In genomic region chr15:101176625-101177024, GRCh38 we compare ENCODE assay signal across 14 cellular contexts.
A peak's percentile ranks its signal among the peaks of the same experiment; 100 is the strongest.
DNase-seq lines count a peak whose midpoint lies in the region; ATAC-seq and TF ChIP-seq lines count a peak whose summit lies in the region.
"Had no signal": no experiment of that assay in that cellular context is flagged by ENCODE, and none has a peak within 500 bp of the region (broad histone marks: within the 10 kb centered on the region; RNA-seq: fewer than 3 reads in every experiment).

No MANE protein-coding gene starts in this region.

- TF ChIP-seq CTCF in MCF 10A (IDR thresholded peaks at IDR 0.05; ENCODE audit: unreplicated experiment) (no peak), breast epithelium (IDR thresholded peaks at IDR 0.05) (no peak), chondrocyte (IDR thresholded peaks at IDR 0.05) (no peak), upper lobe of right lung (IDR thresholded peaks at IDR 0.05) (no peak)

- peak overlapping the region; percentile 46 for H3K27ac Mint-ChIP-seq in MCF 10A (ENCODE audit: low read depth, unreplicated experiment)
- H3K27ac Mint-ChIP-seq in chondrocyte (ENCODE audit: unreplicated experiment) = peak overlapping the region; percentile 14
- H3K27ac Mint-ChIP-seq in CD4-positive, alpha-beta memory T cell = peak overlapping the region in 1 of 7 donors; percentile 13

- H3K9me3 ChIP-seq in breast epithelium (no peaks in the 10 kb centered on the region), upper lobe of right lung (no peaks in the 10 kb centered on the region)
- H3K9me3 ChIP-seq in CD4-positive, alpha-beta memory T cell (ENCODE audit: control insufficient read depth in 1 of 2, low read length in 2 of 2) = no peaks in the 10 kb centered on the region
- H3K9me3 ChIP-seq: body of pancreas, tibial nerve had no signal

- H3K27ac ChIP-seq in breast epithelium (peak overlapping the region in 1 of 2 donors; percentile 63), upper lobe of right lung (peak overlapping the region; percentile 58)
- H3K27ac ChIP-seq in CD4-positive, alpha-beta memory T cell (ENCODE audit: low read depth, low read length) = no peak overlapping the region

- H3K4me1 ChIP-seq in breast epithelium = peaks cover 0 to 10% of the 10 kb centered on the region in 2 donors
- peaks cover 38% of the 10 kb centered on the region for H3K4me1 ChIP-seq in upper lobe of right lung
- H3K4me1 ChIP-seq in CD4-positive, alpha-beta memory T cell (ENCODE audit: insufficient read depth, low read length) = no peaks in the 10 kb centered on the region
- H3K4me1 ChIP-seq: body of pancreas had no signal

- DNase-seq in MCF 10A (ENCODE audit: unreplicated experiment) (peak; percentile 46), breast epithelium (ENCODE audit: low spot score in 2 of 2) (no peak), chondrocyte (ENCODE audit: low spot score) (no peak), left lobe of liver (ENCODE audit: low spot score) (no peak), upper lobe of right lung (no peak), GOT3 (lab: John Stamatoyannopoulos, UW) (no peak), DMS 273 (lab: John Stamatoyannopoulos, UW; ENCODE audit: unreplicated experiment) (no peak)
- DNase-seq in CD4-positive, alpha-beta memory T cell = no peak
- DNase-seq: hypothalamus; naive thymus-derived CD8-positive, alpha-beta T cell; stimulated activated CD4-positive, alpha-beta T cell treated with anti-CD3 and anti-CD28 coated beads, Interleukin-4, amount 100 ng/mL, for 1 hour had no signal

- peaks cover 31% of the 10 kb centered on the region for H3K36me3 Mint-ChIP-seq in MCF 10A (ENCODE audit: insufficient read depth, unreplicated experiment)
- peaks cover 35% of the 10 kb centered on the region for H3K36me3 Mint-ChIP-seq in chondrocyte (ENCODE audit: low read depth)
- H3K36me3 Mint-ChIP-seq in CD4-positive, alpha-beta memory T cell = peaks cover 26 to 34% of the 10 kb centered on the region in 2 donors

- H3K4me3 ChIP-seq in breast epithelium (no peak overlapping the region), upper lobe of right lung (no peak overlapping the region)
- no peak overlapping the region for H3K4me3 ChIP-seq in CD4-positive, alpha-beta memory T cell (ENCODE audit: low read length in 2 of 2)
- H3K4me3 ChIP-seq: body of pancreas, tibial nerve had no signal

- H3K27me3 ChIP-seq in breast epithelium = no peaks in the 10 kb centered on the region
- no peaks in the 10 kb centered on the region for H3K27me3 ChIP-seq in upper lobe of right lung
- H3K27me3 ChIP-seq in CD4-positive, alpha-beta memory T cell (ENCODE audit: insufficient read depth, low read length) = no peaks in the 10 kb centered on the region
- H3K27me3 ChIP-seq: body of pancreas, tibial nerve had no signal

- CTCF ChIA-PET in MCF 10A (lab: Yijun Ruan, JAX) = interaction anchor here (0.6 to 0.8 kb wide), 2 partner anchors 16 to 75 kb away, joined by 4 to 6 read pairs; partner anchors contain the start of gene CHSY1
- CTCF ChIA-PET in CD4-positive, alpha-beta memory T cell (lab: Charles Lee; ENCODE audit: partially characterized antibody) = no interaction called here

- TF ChIP-seq POLR2A in breast epithelium (IDR thresholded peaks at IDR 0.05) = no peak

- ATAC-seq in left lobe of liver = peak; percentile 39
- ATAC-seq in upper lobe of right lung = no peak
- ATAC-seq: body of pancreas; naive thymus-derived CD8-positive, alpha-beta T cell; SK-N-SH treated with all-trans-retinoic acid at 6 μM for 48 hours had no signal

- POLR2A ChIA-PET in MCF 10A (lab: Yijun Ruan, JAX) = interaction anchor here (1.6 kb wide), 1 partner anchor 49 kb away, joined by 4 read pairs; no protein-coding TSS in a partner anchor
- POLR2A ChIA-PET in CD4-positive, alpha-beta memory T cell (lab: Charles Lee; ENCODE audit: partially characterized antibody) = no interaction called here

- H3K36me3 ChIP-seq in breast epithelium (no peaks in the 10 kb centered on the region), upper lobe of right lung (peaks cover 15% of the 10 kb centered on the region)
- H3K36me3 ChIP-seq in CD4-positive, alpha-beta memory T cell (ENCODE audit: insufficient read depth, low read length) = no peaks in the 10 kb centered on the region

- no TSS peak for BruUV-seq in MCF 10A (replicated peaks; lab: Mats Ljungman, UMichigan)

- no peaks in the 10 kb centered on the region for H3K9me3 Mint-ChIP-seq in MCF 10A (ENCODE audit: unreplicated experiment)
- no peaks in the 10 kb centered on the region for H3K9me3 Mint-ChIP-seq in chondrocyte (ENCODE audit: low read depth)
- H3K9me3 Mint-ChIP-seq in CD4-positive, alpha-beta memory T cell = no peaks in the 10 kb centered on the region
- H3K9me3 Mint-ChIP-seq: naive thymus-derived CD8-positive, alpha-beta T cell had no signal

- H3K27me3 Mint-ChIP-seq in MCF 10A (ENCODE audit: insufficient read depth, unreplicated experiment) (no peaks in the 10 kb centered on the region), chondrocyte (ENCODE audit: low read depth) (no peaks in the 10 kb centered on the region)
- no peaks in the 10 kb centered on the region for H3K27me3 Mint-ChIP-seq in CD4-positive, alpha-beta memory T cell
- H3K27me3 Mint-ChIP-seq: naive thymus-derived CD8-positive, alpha-beta T cell had no signal

- no peak overlapping the region for H3K4me3 Mint-ChIP-seq in MCF 10A (ENCODE audit: unreplicated experiment)
- H3K4me3 Mint-ChIP-seq in chondrocyte (ENCODE audit: unreplicated experiment) = no peak overlapping the region
- H3K4me3 Mint-ChIP-seq in CD4-positive, alpha-beta memory T cell = no peak overlapping the region
- H3K4me3 Mint-ChIP-seq: naive thymus-derived CD8-positive, alpha-beta T cell had no signal

- H3K4me1 Mint-ChIP-seq in MCF 10A (ENCODE audit: insufficient read depth, unreplicated experiment) = no peaks in the 10 kb centered on the region
- peaks cover 27% of the 10 kb centered on the region for H3K4me1 Mint-ChIP-seq in chondrocyte (ENCODE audit: low read depth)
- H3K4me1 Mint-ChIP-seq in CD4-positive, alpha-beta memory T cell = peaks cover 2 to 10% (median 4%) of the 10 kb centered on the region in 4 donors

- intact Hi-C loops in MCF 10A (cut with micrococcal nuclease) = no loop called here
- intact Hi-C loops in breast epithelium (cut with DNase I; ENCODE audit: low total_unique reads) = no loop called here
- intact Hi-C loops in upper lobe of right lung (cut with DNase I) = no loop called here
- intact Hi-C loops in CD4-positive, alpha-beta memory T cell (cut with micrococcal nuclease) = no loop called here
